ENCODE assay signal across 8 cellular contexts in genomic region chr1:181142096-181143043, GRCh38. TPM values are rescaled to one million over a fixed set of nuclear protein-coding genes. Genes with fewer than 3 reads are reported as not detected.
DNase-seq lines count a peak whose midpoint lies in the region; ATAC-seq and TF ChIP-seq lines count a peak whose summit lies in the region.

No MANE protein-coding gene starts in this region.

- ATAC-seq in GM19023 (IDR thresholded peaks at IDR 0.05; ENCODE audit: unreplicated experiment) (peak; percentile 76), HG03354 (IDR thresholded peaks at IDR 0.05; ENCODE audit: poor library complexity, severe bottlenecking, unreplicated experiment) (peak; percentile 82)
- peak; percentile 73 for ATAC-seq in activated CD4-positive, alpha-beta T cell treated with anti-CD3 and anti-CD28 coated beads for 36 hours

- CTCF ChIA-PET in activated CD4-positive, alpha-beta T cell treated with anti-CD3 and anti-CD28 coated beads for 36 hours (lab: Charles Lee) = interaction anchor here (0.6 to 11.4 kb wide), 36 partner anchors 9 to 639 kb away, joined by 3 to 156 read pairs (median 6); partner anchors contain the start of genes IER5, MR1 and STX6

- peak overlapping the region; percentile 33 for H3K4me3 Mint-ChIP-seq in activated CD4-positive, alpha-beta T cell treated with anti-CD3 and anti-CD28 coated beads for 36 hours
- peak overlapping the region; percentile 61 for H3K4me3 Mint-ChIP-seq in chondrocyte (ENCODE audit: unreplicated experiment)

- POLR2A ChIA-PET in activated CD4-positive, alpha-beta T cell treated with anti-CD3 and anti-CD28 coated beads for 36 hours (lab: Charles Lee) = interaction anchor here (0.7 to 3.8 kb wide), 5 partner anchors 34 to 109 kb away, joined by 3 to 42 read pairs (median 13); partner anchors contain the start of gene IER5

- DNase-seq in AG08396 (ENCODE audit: low spot score) (peak; percentile 88), NCI-H446 (lab: John Stamatoyannopoulos, UW) (peak; percentile 96), chondrocyte (ENCODE audit: low spot score) (no peak), left kidney (ENCODE audit: low read depth, low spot score) (peak; percentile 95)
- peak; percentile 95 for DNase-seq in activated CD4-positive, alpha-beta T cell treated with anti-CD3 and anti-CD28 coated beads for 36 hours
- DNase-seq in stimulated activated CD4-positive, alpha-beta T cell treated with anti-CD3 and anti-CD28 coated beads, Interleukin-2, amount 100 ng/mL, for 4 hours (ENCODE audit: low read depth) = peak; percentile 83

- intact Hi-C loops in activated CD4-positive, alpha-beta T cell treated with anti-CD3 and anti-CD28 coated beads for 36 hours (cut with DNase I, micrococcal nuclease) = loop anchor here (1.0 to 10.0 kb wide), 10 partner anchors 24 to 640 kb away; partner anchors contain the start of genes XPR1 (in 2 of the 2), ACBD6 (in 1 of the 2) and STX6 (in 1 of the 2)

- H3K36me3 Mint-ChIP-seq in activated CD4-positive, alpha-beta T cell treated with anti-CD3 and anti-CD28 coated beads for 36 hours (ENCODE audit: low read depth) = no peaks in the 10 kb centered on the region
- no peaks in the 10 kb centered on the region for H3K36me3 Mint-ChIP-seq in chondrocyte (ENCODE audit: low read depth)

- H3K9me3 Mint-ChIP-seq in activated CD4-positive, alpha-beta T cell treated with anti-CD3 and anti-CD28 coated beads for 36 hours (ENCODE audit: low read depth) = no peaks in the 10 kb centered on the region
- H3K9me3 Mint-ChIP-seq in chondrocyte (ENCODE audit: low read depth) = no peaks in the 10 kb centered on the region

- TF ChIP-seq CTCF in chondrocyte (IDR thresholded peaks at IDR 0.05) = peak; percentile 99

- H3K27ac Mint-ChIP-seq in activated CD4-positive, alpha-beta T cell treated with anti-CD3 and anti-CD28 coated beads for 36 hours = peak overlapping the region; percentile 85
- peak overlapping the region; percentile 20 for H3K27ac Mint-ChIP-seq in chondrocyte (ENCODE audit: unreplicated experiment)

- H3K27me3 Mint-ChIP-seq in activated CD4-positive, alpha-beta T cell treated with anti-CD3 and anti-CD28 coated beads for 36 hours = peaks cover 3% of the 10 kb centered on the region
- H3K27me3 Mint-ChIP-seq in chondrocyte (ENCODE audit: low read depth) = peaks cover 3% of the 10 kb centered on the region

- peaks cover 47% of the 10 kb centered on the region for H3K4me1 Mint-ChIP-seq in activated CD4-positive, alpha-beta T cell treated with anti-CD3 and anti-CD28 coated beads for 36 hours
- peaks cover 35% of the 10 kb centered on the region for H3K4me1 Mint-ChIP-seq in chondrocyte (ENCODE audit: low read depth)

RNA-seq across cellular contexts. Expression of gene IER5, which starts 53.9 kb away (rescaled TPM):
- total RNA-seq in activated CD4-positive, alpha-beta T cell treated with anti-CD3 and anti-CD28 coated beads for 36 hours = 10 to 100 TPM; 16.3 to 24.3 TPM
- total RNA-seq in chondrocyte = 15.6 to 23.6 TPM (median 16.6 TPM) in 3 replicates
